In the genomic region with DNA sequence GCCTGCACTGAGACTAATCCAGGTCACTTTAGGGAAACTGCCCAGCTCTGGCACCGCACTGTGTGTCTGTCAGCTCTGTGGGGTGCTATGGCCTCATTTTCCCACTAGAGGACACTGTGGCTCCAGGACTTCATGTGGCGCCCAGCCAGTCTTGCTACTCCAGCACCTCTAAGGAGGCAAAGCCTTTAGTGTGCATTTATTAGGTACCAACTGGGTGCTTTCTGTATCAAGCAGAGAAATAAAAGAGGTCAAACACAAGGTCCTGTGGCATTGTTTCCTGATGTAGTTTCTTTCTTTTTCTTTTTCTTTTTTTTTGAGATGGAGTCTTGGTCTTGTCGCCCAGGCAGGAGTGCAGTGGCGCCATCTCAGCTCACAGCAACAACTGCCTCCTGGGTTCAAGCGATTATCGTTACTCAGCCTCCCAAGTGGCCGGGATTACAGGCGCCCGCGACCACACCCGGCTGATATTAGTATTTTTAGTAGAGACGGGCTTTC, we compare ENCODE assay signal across 8 cellular contexts. TPM values are rescaled to one million over a fixed set of nuclear protein-coding genes. Genes with fewer than 3 reads are reported as not detected.
DNase-seq lines count a peak whose midpoint lies in the region; ATAC-seq and TF ChIP-seq lines count a peak whose summit lies in the region.

No MANE protein-coding gene starts in this region.

- H3K4me3 ChIP-seq in GM23248 (no peak overlapping the region), left lung (no peak overlapping the region)

- no peak overlapping the region for H3K9ac ChIP-seq in GM23248

- intact Hi-C loops in left lung (cut with DNase I) = loop anchor here in 1 of 2 donors (5.0 kb wide), 1 partner anchor 64 kb away; no protein-coding TSS in a partner anchor

- H2AFZ ChIP-seq in GM23248 = no peak overlapping the region

- TF ChIP-seq CTCF in chondrocyte (IDR thresholded peaks at IDR 0.05) (peak; percentile 91), left lung (IDR thresholded peaks at IDR 0.05) (peak; percentile 86 to 95)

- H3K9me3 ChIP-seq in GM23248 (ENCODE audit: low read depth) = no peaks in the 10 kb centered on the region
- no peaks in the 10 kb centered on the region for H3K9me3 ChIP-seq in left lung

- ATAC-seq in left lung (peak; percentile 99), HG02610 (IDR thresholded peaks at IDR 0.05; ENCODE audit: unreplicated experiment) (no peak)

- H3K9me3 Mint-ChIP-seq in chondrocyte (ENCODE audit: low read depth) = no peaks in the 10 kb centered on the region

- no peaks in the 10 kb centered on the region for H3F3A ChIP-seq in GM23248 (ENCODE audit: insufficient read depth)

- no peak overlapping the region for H3K27ac ChIP-seq in GM23248
- H3K27ac ChIP-seq in left lung = no peak overlapping the region

- in situ Hi-C loops in GM23248 (cut with MboI) = loop anchor here (5.0 kb wide), 1 partner anchor 74 kb away; no protein-coding TSS in a partner anchor

- H3K27me3 ChIP-seq in GM23248 (replicated peaks; ENCODE audit: insufficient read depth) (no peaks in the 10 kb centered on the region), left lung (no peaks in the 10 kb centered on the region)

- no peaks in the 10 kb centered on the region for H4K20me1 ChIP-seq in GM23248 (ENCODE audit: insufficient read depth)

- H3K27ac Mint-ChIP-seq in chondrocyte (ENCODE audit: unreplicated experiment) = no peak overlapping the region

- H3K4me1 Mint-ChIP-seq in chondrocyte (ENCODE audit: low read depth) = peaks cover 4% of the 10 kb centered on the region

- H3K36me3 Mint-ChIP-seq in chondrocyte (ENCODE audit: low read depth) = no peaks in the 10 kb centered on the region

- no peaks in the 10 kb centered on the region for H3K27me3 Mint-ChIP-seq in chondrocyte (ENCODE audit: low read depth)

- no peaks in the 10 kb centered on the region for H3K79me2 ChIP-seq in GM23248 (ENCODE audit: insufficient read depth)

- H3K4me2 ChIP-seq in GM23248 (ENCODE audit: unreplicated experiment) = no peak overlapping the region

- no peaks in the 10 kb centered on the region for H3K9me2 ChIP-seq in GM23248 (ENCODE audit: insufficient read depth)

- H3K4me3 Mint-ChIP-seq in chondrocyte (ENCODE audit: unreplicated experiment) = no peak overlapping the region

- 47 to 58% methylated on average over 12 of the region's 12 CpGs for WGBS in GM23248 (ENCODE audit: low coverage in 1 of 2, low lambda C conversion rate in 2 of 2, missing lambda C conversion rate in 2 of 2), 2 experiments

- H3K36me3 ChIP-seq in GM23248 (ENCODE audit: low read depth) (no peaks in the 10 kb centered on the region), left lung (no peaks in the 10 kb centered on the region)

- DNase-seq in AG20443 (ENCODE audit: low spot score) (peak; percentile 90), GM23248 (peak; percentile 89), NCI-H446 treated with DMSO at 0.1 percent for 48 hours (lab: John Stamatoyannopoulos, UW) (peak; percentile 41), chondrocyte (ENCODE audit: low spot score) (no peak), left lung (peak; percentile 71 to 84)
- DNase-seq in activated CD4-positive, alpha-beta T cell treated with anti-CD3 and anti-CD28 coated beads for 24 hours (ENCODE audit: low read depth in 2 of 2) = peak; percentile 57 to 60
- DNase-seq in stimulated activated CD4-positive, alpha-beta T cell treated with anti-CD3 and anti-CD28 coated beads, Interleukin-4, amount 100 ng/mL, for 1 hour = peak; percentile 65

- H3K4me1 ChIP-seq in GM23248 (ENCODE audit: insufficient read depth) (0 out of 2 replicates have a peak, but pooled peaks cover 6% of the 10 kb centered on the region), left lung (no peaks in the 10 kb centered on the region)

RNA-seq across cellular contexts. Expression of a gene that starts 12.5 kb away (rescaled TPM):
- total RNA-seq in GM23248 (2014; rRNA removed; shearing (Covaris generic)) = 0.11 TPM in 1 of 2 replicates, not detected in the other
- 0.09 TPM in 1 of 2 replicates, not detected in the other for polyA plus RNA-seq in GM23248 (2016; fragmentation: Nextera tagmentation; extraction: Ambion mirVana)
- 0.10 to 0.27 TPM (median 0.25 TPM) in 3 replicates for total RNA-seq in chondrocyte
- total RNA-seq in left lung = under 1 TPM; 0.26 to 0.38 TPM
